In genomic region chr4:53558981-53559620, GRCh38 we compare ENCODE assay signal across 22 cellular contexts. TPM values are rescaled to one million over a fixed set of nuclear protein-coding genes. Genes with fewer than 3 reads are reported as not detected.
DNase-seq lines count a peak whose midpoint lies in the region; ATAC-seq, FAIRE-seq and TF ChIP-seq lines count a peak whose summit lies in the region.
"Had no signal": no experiment of that assay in that cellular context is flagged by ENCODE, and none has a peak within 500 bp of the region (broad histone marks: within the 10 kb centered on the region; RNA-seq: fewer than 3 reads in every experiment).

No MANE protein-coding gene starts in this region.

- H3K27me3 ChIP-seq in BLaER1 treated with 17β-estradiol and CSF1 and Interleukin-3, amounts not matched to agents 10 nM and 100 nM, result no peaks in the 10 kb centered on the region
- H3K27me3 ChIP-seq in bronchial epithelial cell (ENCODE audit: control insufficient read depth, insufficient read depth, low read length) (no peaks in the 10 kb centered on the region), keratinocyte (ENCODE audit: control insufficient read depth, extremely low read depth, insufficient read depth, low read length) (no peaks in the 10 kb centered on the region), HAP-1 (ENCODE audit: low read depth) (peaks cover 3% of the 10 kb centered on the region; the same call in 1 of the 2 replicates)
- H3K27me3 ChIP-seq: testis had no signal

- H3K4me3 ChIP-seq in BLaER1 treated with 17β-estradiol and CSF1 and Interleukin-3, amounts not matched to agents 10 nM and 100 nM, result no peak overlapping the region
- H3K4me3 ChIP-seq in bronchial epithelial cell (ENCODE audit: low read depth, low read length) (no peak overlapping the region), keratinocyte (ENCODE audit: control insufficient read depth in 2 of 3, extremely low read depth in 1 of 3, insufficient read depth in 2 of 3, low read depth in 1 of 3, low read length in 3 of 3) (peak overlapping the region in 2 of 3 experiments; percentile 23 to 33), HAP-1 (no peak overlapping the region)
- H3K4me3 ChIP-seq: PC-9, testis had no signal

- no peak for TF ChIP-seq CTCF in bronchial epithelial cell (IDR thresholded peaks at IDR 0.05; ENCODE audit: insufficient read depth, low read length, severe bottlenecking)
- no peak for TF ChIP-seq CTCF in keratinocyte (optimal IDR thresholded peaks at IDR 0.05 in 1 of 3, IDR thresholded peaks at IDR 0.05 in 1 of 3, conservative IDR thresholded peaks at IDR 0.05 in 1 of 3; ENCODE audit: extremely low read depth in 1 of 3, insufficient read depth in 2 of 3, low read length in 3 of 3)

- no peak overlapping the region for H2AFZ ChIP-seq in keratinocyte (ENCODE audit: control insufficient read depth, low read length)
- H2AFZ ChIP-seq: PC-9 had no signal

- no peaks in the 10 kb centered on the region for H3K36me3 ChIP-seq in BLaER1 treated with 17β-estradiol and CSF1 and Interleukin-3, amounts not matched to agents 10 nM and 100 nM
- H3K36me3 ChIP-seq in bronchial epithelial cell (ENCODE audit: control insufficient read depth, insufficient read depth, low read length) (no peaks in the 10 kb centered on the region), keratinocyte (ENCODE audit: control insufficient read depth in 2 of 2, extremely low read depth in 1 of 2, insufficient read depth in 2 of 2, low read length in 2 of 2) (no peaks in the 10 kb centered on the region), HAP-1 (replicated peaks) (no peaks in the 10 kb centered on the region)

- no peaks in the 10 kb centered on the region for H3K9me1 ChIP-seq in keratinocyte (ENCODE audit: control insufficient read depth, extremely low read depth, insufficient read depth, low read length)

- POLR2A ChIA-PET in activated CD4-positive, alpha-beta memory T cell treated with anti-CD3 and anti-CD28 coated beads for 36 hours (lab: Charles Lee), result no interaction called here

- H3K4me1 ChIP-seq in BLaER1 treated with 17β-estradiol and CSF1 and Interleukin-3, amounts not matched to agents 10 nM and 100 nM, result peaks cover 0 to 27% (median 14%) of the 10 kb centered on the region in 10 experiments; a peak in 13 of 20 replicates
- H3K4me1 ChIP-seq in keratinocyte (ENCODE audit: control insufficient read depth, extremely low read depth, insufficient read depth, low read length), result peaks cover 44% of the 10 kb centered on the region
- peaks cover 3% of the 10 kb centered on the region; the same call in 1 of the 2 replicates for H3K4me1 ChIP-seq in HAP-1
- H3K4me1 ChIP-seq: testis had no signal

- H3K27me3 Mint-ChIP-seq in activated CD4-positive, alpha-beta memory T cell treated with anti-CD3 and anti-CD28 coated beads for 36 hours, result no peaks in the 10 kb centered on the region
- H3K27me3 Mint-ChIP-seq: activated B cell treated with CpG ODN at 0.5 μM for 24 hours had no signal

- H4K20me1 ChIP-seq in BLaER1 treated with 17β-estradiol and CSF1 and Interleukin-3, amounts not matched to agents 10 nM and 100 nM, result no peaks in the 10 kb centered on the region
- no peaks in the 10 kb centered on the region for H4K20me1 ChIP-seq in keratinocyte (ENCODE audit: control insufficient read depth, extremely low read depth, insufficient read depth, low read length)

- FAIRE-seq in bronchial epithelial cell (lab: Jason Lieb, UNC) (no peak), keratinocyte (lab: Jason Lieb, UNC) (peak; percentile 94)
- FAIRE-seq: endometrium had no signal

- no peak overlapping the region for H3K4me3 Mint-ChIP-seq in activated CD4-positive, alpha-beta memory T cell treated with anti-CD3 and anti-CD28 coated beads for 36 hours
- H3K4me3 Mint-ChIP-seq: activated B cell treated with CpG ODN at 0.5 μM for 24 hours; CD14-positive monocyte; stimulated activated effector memory CD8-positive, alpha-beta T cell treated with anti-CD3 and anti-CD28 coated beads, Interleukin-12 subunit alpha, Interleukin-12 subunit beta, amount 100 ng/mL, for 72 hours had no signal

- H3K79me2 ChIP-seq in keratinocyte (ENCODE audit: control insufficient read depth, insufficient read depth, low read length), result no peaks in the 10 kb centered on the region

- no peak for ATAC-seq in GM19351 (IDR thresholded peaks at IDR 0.05; ENCODE audit: unreplicated experiment)
- ATAC-seq: stimulated activated effector memory CD8-positive, alpha-beta T cell treated with anti-CD3 and anti-CD28 coated beads, Interleukin-12 subunit alpha, Interleukin-12 subunit beta, amount 100 ng/mL, for 72 hours had no signal

- no peaks in the 10 kb centered on the region for H3K4me1 Mint-ChIP-seq in activated CD4-positive, alpha-beta memory T cell treated with anti-CD3 and anti-CD28 coated beads for 36 hours (ENCODE audit: low read depth)
- H3K4me1 Mint-ChIP-seq: activated B cell treated with CpG ODN at 0.5 μM for 24 hours; stimulated activated effector memory CD8-positive, alpha-beta T cell treated with anti-CD3 and anti-CD28 coated beads, Interleukin-12 subunit alpha, Interleukin-12 subunit beta, amount 100 ng/mL, for 72 hours had no signal

- H3K27ac ChIP-seq in BLaER1 treated with 17β-estradiol and CSF1 and Interleukin-3, amounts not matched to agents 10 nM and 100 nM, result no peak overlapping the region
- peak overlapping the region; percentile 59 for H3K27ac ChIP-seq in keratinocyte (ENCODE audit: control insufficient read depth, insufficient read depth, low read length)
- H3K27ac ChIP-seq: PC-9, testis had no signal

- dilution Hi-C loops in keratinocyte (cut with MboI; ENCODE audit: extremely low pct_ligation_motif_present, low sequenced_read_pairs), result no loop called here

- intact Hi-C loops in activated CD4-positive, alpha-beta memory T cell treated with anti-CD3 and anti-CD28 coated beads for 36 hours (cut with micrococcal nuclease), result no loop called here

- H3K36me3 Mint-ChIP-seq in activated CD4-positive, alpha-beta memory T cell treated with anti-CD3 and anti-CD28 coated beads for 36 hours, result no peaks in the 10 kb centered on the region
- H3K36me3 Mint-ChIP-seq: CD14-positive monocyte; stimulated activated effector memory CD8-positive, alpha-beta T cell treated with anti-CD3 and anti-CD28 coated beads, Interleukin-12 subunit alpha, Interleukin-12 subunit beta, amount 100 ng/mL, for 72 hours had no signal

- DNase-seq in NCI-H69 (lab: John Stamatoyannopoulos, UW) (peak; percentile 43), bronchial epithelial cell (ENCODE audit: low read depth) (peak; percentile 65), keratinocyte (ENCODE audit: low read depth, low spot score) (no peak), HAP-1 (ENCODE audit: low spot score in 2 of 2) (no peak), erythroblast (lab: John Stamatoyannopoulos, UW) (no peak)
- DNase-seq in activated CD4-positive, alpha-beta memory T cell treated with anti-CD3 and anti-CD28 coated beads for 36 hours, result no peak
- DNase-seq: activated B cell treated with CpG ODN at 0.5 μM for 24 hours; activated naive CD4-positive, alpha-beta T cell treated with anti-CD3 and anti-CD28 coated beads, Interleukin-2, amount 50 U/mL, for 16 hours; activated T-cell treated with anti-CD3 and anti-CD28 coated beads, Interleukin-2, amount 50 U/mL, for 48 hours; cortex of kidney; DMS 273 treated with DMSO at 0.1 percent for 48 hours; Karpas-422; NCI-H1105; occipital lobe; testis had no signal

- in situ Hi-C loops in HAP-1 (cut with MboI; ENCODE audit: low sequenced_read_pairs), result no loop called here

- no peaks in the 10 kb centered on the region for H3K9me3 Mint-ChIP-seq in activated CD4-positive, alpha-beta memory T cell treated with anti-CD3 and anti-CD28 coated beads for 36 hours
- H3K9me3 Mint-ChIP-seq: activated B cell treated with CpG ODN at 0.5 μM for 24 hours; stimulated activated effector memory CD8-positive, alpha-beta T cell treated with anti-CD3 and anti-CD28 coated beads, Interleukin-12 subunit alpha, Interleukin-12 subunit beta, amount 100 ng/mL, for 72 hours had no signal

- H3K9me3 ChIP-seq in BLaER1 treated with 17β-estradiol and CSF1 and Interleukin-3, amounts not matched to agents 10 nM and 100 nM (replicated peaks in 1 of 11), result no peaks in the 10 kb centered on the region; a peak in 1 of 22 replicates
- no peaks in the 10 kb centered on the region for H3K9me3 ChIP-seq in keratinocyte (ENCODE audit: control insufficient read depth, low read depth, low read length)
- no peaks in the 10 kb centered on the region for H3K9me3 ChIP-seq in HAP-1
- H3K9me3 ChIP-seq: testis had no signal

- TF ChIP-seq POLR2A in erythroblast (IDR thresholded peaks at IDR 0.05; ENCODE audit: low read length), result no peak

- peak overlapping the region in 8 of 11 experiments; percentile 3 to 68 (median 42); a peak in 12 of 22 replicates for H3K4me2 ChIP-seq in BLaER1 treated with 17β-estradiol and CSF1 and Interleukin-3, amounts not matched to agents 10 nM and 100 nM
- H3K4me2 ChIP-seq in keratinocyte (ENCODE audit: control insufficient read depth, extremely low read depth, insufficient read depth, low read depth, low read length), result peak overlapping the region; percentile 74
- H3K4me2 ChIP-seq: PC-9 had no signal

- H3K9ac ChIP-seq in BLaER1 treated with 17β-estradiol and CSF1 and Interleukin-3, amounts not matched to agents 10 nM and 100 nM, result no peak overlapping the region
- no peak overlapping the region for H3K9ac ChIP-seq in keratinocyte (ENCODE audit: control insufficient read depth, extremely low read depth, insufficient read depth, low read length)

- no peak overlapping the region for H3K27ac Mint-ChIP-seq in activated CD4-positive, alpha-beta memory T cell treated with anti-CD3 and anti-CD28 coated beads for 36 hours
- H3K27ac Mint-ChIP-seq: activated B cell treated with CpG ODN at 0.5 μM for 24 hours; CD14-positive monocyte; stimulated activated effector memory CD8-positive, alpha-beta T cell treated with anti-CD3 and anti-CD28 coated beads, Interleukin-12 subunit alpha, Interleukin-12 subunit beta, amount 100 ng/mL, for 72 hours had no signal

- CTCF ChIA-PET in activated CD4-positive, alpha-beta memory T cell treated with anti-CD3 and anti-CD28 coated beads for 36 hours (lab: Charles Lee), result no interaction called here

RNA-seq across cellular contexts. Expression of gene LNX1, which starts 32.2 kb away (rescaled TPM):
- 1.6 and 3.2 TPM in 2 replicates for total RNA-seq in bronchial epithelial cell
- polyA plus RNA-seq in keratinocyte, result 0.17 to 0.32 TPM (median 0.22 TPM) in 3 replicates
- polyA plus RNA-seq in keratinocyte (2011; ENCODE audit: low read depth), result 3.7 TPM
- polyA plus RNA-seq in keratinocyte (2011; cell fraction: cytosol; rRNA removed), result 0.21 and 0.26 TPM in 2 replicates
- polyA plus RNA-seq in keratinocyte (2011; cell fraction: nucleus; rRNA removed), result 0.39 TPM in 1 of 2 replicates, not detected in the other
- polyA plus RNA-seq in keratinocyte (2012; ENCODE audit: low replicate concordance), result 0.47 and 3.9 TPM in 2 replicates
- polyA minus RNA-seq in keratinocyte, result 0.29 to 1.5 TPM (median 1.4 TPM) in 3 replicates
- polyA minus RNA-seq in keratinocyte (2011; cell fraction: cytosol; rRNA and poly(A)+ RNA removed), result not detected
- polyA minus RNA-seq in keratinocyte (2011; cell fraction: nucleus; rRNA and poly(A)+ RNA removed), result 0.42 TPM in 1 of 2 replicates, not detected in the other
- not detected for total RNA-seq in activated CD4-positive, alpha-beta memory T cell treated with anti-CD3 and anti-CD28 coated beads for 36 hours
- total RNA-seq: activated B cell treated with CpG ODN at 0.5 μM for 24 hours; T-helper 2 cell treated with Interferon-gamma antibody and Interleukin-4, amounts not matched to agents 100 ng/mL and 5 ng/mL, for 36 hours had no signal

Comparison
In these comparisons a context has a peak if more than half of its experiments do, and no peak if none do; other contexts are left out.
1. H3K4me3 ChIP-seq: peak in keratinocyte (2 of 3); none in BLaER1 treated with 17β-estradiol and CSF1 and Interleukin-3, amounts not matched to agents 10 nM and 100 nM (0 of 10), bronchial epithelial cell (single experiment) and HAP-1 (single experiment).
2. DNase-seq: peak in NCI-H69 (single experiment) and bronchial epithelial cell (single experiment); none in keratinocyte (single experiment), HAP-1 (0 of 2), erythroblast (0 of 2) and activated CD4-positive, alpha-beta memory T cell treated with anti-CD3 and anti-CD28 coated beads for 36 hours (single experiment).